ENCODE assay signal across 10 cellular contexts in the genomic region with DNA sequence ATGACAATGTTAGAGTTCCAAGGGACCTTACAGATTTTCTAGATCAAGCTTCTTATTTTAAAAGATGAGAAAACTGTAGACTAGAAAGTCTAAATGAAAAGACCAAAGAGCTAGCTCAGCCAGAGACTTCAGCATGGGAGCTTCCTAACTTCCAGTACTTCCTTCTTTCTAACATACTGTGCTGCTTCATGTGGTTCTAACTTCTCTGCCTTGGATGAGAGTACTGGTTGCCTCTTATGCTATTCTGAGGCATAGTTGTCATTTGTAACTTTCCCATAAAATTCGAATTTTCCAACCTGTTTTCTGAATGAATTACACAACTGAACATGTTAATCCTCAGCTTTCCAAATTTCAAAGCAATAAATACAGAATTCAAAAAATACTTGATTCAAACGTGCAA. TPM values are rescaled to one million over a fixed set of nuclear protein-coding genes. Genes with fewer than 3 reads are reported as not detected.
DNase-seq lines count a peak whose midpoint lies in the region; ATAC-seq, FAIRE-seq and TF ChIP-seq lines count a peak whose summit lies in the region.
"Had no signal": no experiment of that assay in that cellular context is flagged by ENCODE, and none has a peak within 500 bp of the region (broad histone marks: within the 10 kb centered on the region; RNA-seq: fewer than 3 reads in every experiment).

No MANE protein-coding gene starts in this region.

- peaks cover 0 to 30% (median 19%) of the 10 kb centered on the region in 4 donors for H3K4me1 ChIP-seq in sigmoid colon

- intact Hi-C loops in sigmoid colon (cut with DNase I) = loop anchor here (5.0 to 10.0 kb wide), 2 partner anchors 323 to 420 kb away; partner anchors contain the start of gene MAML2

- no peaks in the 10 kb centered on the region for H3K9me3 ChIP-seq in sigmoid colon

- peak; percentile 24 for DNase-seq in SKM-1 (lab: John Stamatoyannopoulos, UW; ENCODE audit: unreplicated experiment)
- DNase-seq in SKM-1 treated with dmso at 0.1 percent for 144 hours (lab: John Stamatoyannopoulos, UW; ENCODE audit: unreplicated experiment) = no peak
- DNase-seq in RCC 7860 (ENCODE audit: low spot score) = peak; percentile 33
- no peak for DNase-seq in epithelial cell of prostate (ENCODE audit: low read depth, low spot score)
- no peak for DNase-seq in sigmoid colon
- no peak for DNase-seq in mucosa of gallbladder (ENCODE audit: low spot score)
- DNase-seq in stimulated activated CD4-positive, alpha-beta T cell treated with anti-CD3 and anti-CD28 coated beads, Interleukin-4, amount 100 ng/mL, for 24 hours = no peak
- DNase-seq: ACHN, activated gamma-delta T cell had no signal

- TF ChIP-seq EP300 in sigmoid colon (IDR thresholded peaks at IDR 0.05) = no peak

- FAIRE-seq in RCC 7860 (lab: Jason Lieb, UNC) = no peak

- no peaks in the 10 kb centered on the region for H3K36me3 ChIP-seq in sigmoid colon

- H3K27ac ChIP-seq in epithelial cell of prostate = peak overlapping the region; percentile 87
- peak overlapping the region in 3 of 4 donors; percentile 89 to 91 (median 91) for H3K27ac ChIP-seq in sigmoid colon

- WGBS in sigmoid colon, 2 donors = 44 to 61% methylated on average over 2 of the region's 2 CpGs

- no peak overlapping the region for H3K4me3 ChIP-seq in sigmoid colon

- no peak for TF ChIP-seq POLR2A in sigmoid colon (IDR thresholded peaks at IDR 0.05)

- no peaks in the 10 kb centered on the region for H3K27me3 ChIP-seq in sigmoid colon

- ATAC-seq in HG03571 (IDR thresholded peaks at IDR 0.05; ENCODE audit: unreplicated experiment) = no peak

- no peak for TF ChIP-seq CTCF in sigmoid colon (IDR thresholded peaks at IDR 0.05)

RNA-seq across cellular contexts. Expression of gene MTMR2, which starts 1.8 kb away (rescaled TPM):
- total RNA-seq in sigmoid colon (10 to 100 TPM; 17.6 to 33.7 (median 24.0) TPM), mucosa of gallbladder (40.2 TPM)
- polyA plus RNA-seq in sigmoid colon = 10 to 100 TPM; 13.9 to 16.2 (median 15.7) TPM

Comparison
In these comparisons a context has a peak if more than half of its experiments do, and no peak if none do; other contexts are left out.
1. DNase-seq: peak in SKM-1 (single experiment) and RCC 7860 (single experiment); none in SKM-1 treated with dmso at 0.1 percent for 144 hours (single experiment), epithelial cell of prostate (single experiment), sigmoid colon (single experiment), mucosa of gallbladder (single experiment) and stimulated activated CD4-positive, alpha-beta T cell treated with anti-CD3 and anti-CD28 coated beads, Interleukin-4, amount 100 ng/mL, for 24 hours (single experiment).